In the genomic region with DNA sequence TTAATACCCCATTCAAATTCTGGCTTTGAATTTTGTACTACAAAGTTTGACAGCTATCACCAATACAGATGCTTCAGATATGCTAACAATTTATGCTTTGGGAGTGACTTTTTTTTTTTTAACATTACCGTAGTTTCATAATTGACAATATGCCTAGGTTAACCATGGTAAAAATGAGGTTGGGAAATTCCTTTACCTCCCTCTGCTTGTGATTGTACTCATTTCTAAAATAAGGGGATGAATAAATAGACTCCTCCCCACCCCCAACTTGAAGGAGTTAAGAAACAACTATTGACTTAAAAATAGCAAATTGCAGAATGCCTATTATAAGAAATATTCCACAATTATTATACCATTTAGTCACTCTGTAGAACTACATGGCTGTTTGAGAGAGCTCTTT, we compare ENCODE assay signal across 21 cellular contexts.
DNase-seq lines count a peak whose midpoint lies in the region; ATAC-seq lines count a peak whose summit lies in the region.
"Had no signal": no experiment of that assay in that cellular context is flagged by ENCODE, and none has a peak within 500 bp of the region (broad histone marks: within the 10 kb centered on the region; RNA-seq: fewer than 3 reads in every experiment).

No MANE protein-coding gene starts in this region.

- H3K27me3 ChIP-seq in BLaER1, result no peaks in the 10 kb centered on the region
- H3K27me3 ChIP-seq: BE2C, uterus had no signal

- H3K9ac ChIP-seq in BLaER1, result peak overlapping the region; percentile 30
- H3K9ac ChIP-seq: SK-N-SH had no signal

- peak overlapping the region; percentile 79 for H3K4me2 ChIP-seq in BLaER1
- H3K4me2 ChIP-seq: GM23338, SK-N-SH had no signal

- H3K27ac ChIP-seq in BLaER1, result peak overlapping the region; percentile 86
- H3K27ac ChIP-seq: uterus had no signal

- no peaks in the 10 kb centered on the region for H3K9me3 ChIP-seq in BLaER1
- H3K9me3 ChIP-seq: BE2C, SK-N-SH, uterus had no signal

- peaks cover 67% of the 10 kb centered on the region for H3K4me1 ChIP-seq in BLaER1
- H3K4me1 ChIP-seq: uterus had no signal

- 0 out of 2 replicates have a peak overlapping the region, but pooled peaks have one; percentile 17 for H3K4me3 ChIP-seq in BLaER1
- H3K4me3 ChIP-seq: GM23338, uterus had no signal

- no peaks in the 10 kb centered on the region for H4K20me1 ChIP-seq in BLaER1

- H3K36me3 ChIP-seq in BLaER1, result no peaks in the 10 kb centered on the region
- H3K36me3 ChIP-seq: BE2C, uterus had no signal

- ATAC-seq in GM19025 (IDR thresholded peaks at IDR 0.05; ENCODE audit: low read depth, unreplicated experiment), result peak; percentile 22
- ATAC-seq in HG03045 (IDR thresholded peaks at IDR 0.05; ENCODE audit: unreplicated experiment), result peak; percentile 46
- ATAC-seq in GM21786 (IDR thresholded peaks at IDR 0.05; ENCODE audit: unreplicated experiment), result no peak
- ATAC-seq: effector memory CD8-positive, alpha-beta T cell; GM23338; left lobe of liver had no signal

- DNase-seq in NOMO-1 (lab: John Stamatoyannopoulos, UW; ENCODE audit: unreplicated experiment in 2 of 2), result peak; percentile 49 to 57
- DNase-seq in activated effector memory CD4-positive, alpha-beta T cell treated with anti-CD3 and anti-CD28 coated beads, Interleukin-2, amount 50 U/mL, for 16 hours, result no peak
- no peak for DNase-seq in activated CD8-positive, alpha-beta memory T cell treated with anti-CD3 and anti-CD28 coated beads for 24 hours
- DNase-seq in NCI-H1105 (lab: John Stamatoyannopoulos, UW), result no peak
- DNase-seq: 8988T; activated CD4-positive, CD25-positive, alpha-beta regulatory T cell; activated naive CD8-positive, alpha-beta T cell treated with anti-CD3 and anti-CD28 coated beads for 36 hours; Calu3; effector memory CD8-positive, alpha-beta T cell; NCI-H524 treated with DMSO at 0.1 percent for 48 hours; substantia nigra; T-helper 9 cell; uterus had no signal

Comparison
In these comparisons a context has a peak if more than half of its experiments do, and no peak if none do; other contexts are left out.
1. DNase-seq: peak in NOMO-1 (2 of 2); none in activated effector memory CD4-positive, alpha-beta T cell treated with anti-CD3 and anti-CD28 coated beads, Interleukin-2, amount 50 U/mL, for 16 hours (single experiment), activated CD8-positive, alpha-beta memory T cell treated with anti-CD3 and anti-CD28 coated beads for 24 hours (single experiment) and NCI-H1105 (single experiment).